1 cellular context compared by ENCODE assay signal in genomic region chr10:927131-927530, GRCh38.
TF ChIP-seq lines count a peak whose summit lies in the region.

No MANE protein-coding gene starts in this region.

TF ChIP-seq in endothelial cell of umbilical vein, 7 proteins besides CTCF, POLR2A, EP300 and RAD21:
- TF ChIP-seq FOS (IDR thresholded peaks at IDR 0.05; ENCODE audit: borderline replicate concordance, insufficient read depth, low read length) (no peak), EZH2 (IDR thresholded peaks at IDR 0.05; ENCODE audit: borderline replicate concordance, low read depth, low read length, severe bottlenecking) (no peak), MYC (IDR thresholded peaks at IDR 0.05; ENCODE audit: low read depth, low read length) (no peak), JUN (IDR thresholded peaks at IDR 0.05; ENCODE audit: borderline replicate concordance, insufficient read depth, insufficient read length, low read depth) (no peak), GATA2 (IDR thresholded peaks at IDR 0.05; ENCODE audit: insufficient read depth, insufficient read length, low read depth, low read length) (no peak)
- TF ChIP-seq, protein P1, sequence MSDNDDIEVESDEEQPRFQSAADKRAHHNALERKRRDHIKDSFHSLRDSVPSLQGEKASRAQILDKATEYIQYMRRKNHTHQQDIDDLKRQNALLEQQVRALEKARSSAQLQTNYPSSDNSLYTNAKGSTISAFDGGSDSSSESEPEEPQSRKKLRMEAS (IDR thresholded peaks at IDR 0.05; ENCODE audit: insufficient read depth, insufficient read length): no peak
